13 cellular contexts compared by ENCODE assay signal in the genomic region with DNA sequence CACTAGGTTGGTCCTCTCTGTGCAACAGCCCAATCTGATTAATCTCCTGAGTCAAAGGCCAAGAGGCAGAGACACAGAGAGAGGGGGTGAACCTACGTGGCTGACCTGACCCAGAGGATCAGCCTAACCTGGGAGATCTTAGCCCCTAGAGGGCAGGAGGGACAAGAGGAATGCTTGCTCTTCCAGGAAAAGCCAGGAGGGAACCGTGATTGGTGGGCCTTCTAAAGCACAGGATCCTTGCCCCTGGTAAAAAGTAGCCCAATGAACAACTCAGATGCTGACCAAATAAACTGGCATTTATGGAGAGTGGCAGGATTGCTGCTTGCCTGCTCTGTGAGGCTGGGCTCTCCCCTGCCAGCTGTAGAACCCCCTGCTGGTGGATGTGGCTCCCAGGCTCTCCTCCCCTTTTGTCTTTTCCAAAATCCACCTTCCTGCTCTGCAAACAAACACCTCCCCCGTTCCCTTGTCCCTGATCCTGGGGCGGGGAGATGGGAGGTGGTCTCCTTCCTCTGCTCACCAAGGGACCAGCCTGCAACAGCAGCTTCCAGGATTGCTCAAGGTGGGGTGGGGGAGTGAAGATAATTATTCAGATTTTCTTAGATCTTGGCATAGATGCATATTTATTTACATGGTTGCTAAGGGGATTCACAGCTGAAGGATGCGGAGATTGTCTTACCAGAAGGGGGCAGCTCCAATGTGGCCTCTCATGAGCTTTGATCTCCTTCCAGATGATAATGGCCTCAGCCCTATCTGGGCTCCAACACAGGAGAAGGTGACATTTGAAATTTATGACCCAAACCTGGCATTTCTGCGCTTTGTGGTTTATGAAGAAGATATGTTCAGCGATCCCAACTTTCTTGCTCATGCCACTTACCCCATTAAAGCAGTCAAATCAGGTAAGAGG.
DNase-seq lines count a peak whose midpoint lies in the region; ATAC-seq and TF ChIP-seq lines count a peak whose summit lies in the region.
"Had no signal": no experiment of that assay in that cellular context is flagged by ENCODE, and none has a peak within 500 bp of the region (broad histone marks: within the 10 kb centered on the region; RNA-seq: fewer than 3 reads in every experiment).

No MANE protein-coding gene starts in this region.

- H2BK12ac ChIP-seq in H9 (ENCODE audit: insufficient read length, low read depth, low read length) = no peak overlapping the region

- H3K56ac ChIP-seq in H9 (ENCODE audit: insufficient read length, low read depth, low read length) = no peak overlapping the region

- H4K20me1 ChIP-seq in H9 (ENCODE audit: control insufficient read depth, insufficient read depth, insufficient read length) = no peaks in the 10 kb centered on the region

- no peaks in the 10 kb centered on the region for H3K27me3 ChIP-seq in H9 (ENCODE audit: insufficient read depth, low read length)
- peaks cover 20% of the 10 kb centered on the region; the same call in 1 of the 2 replicates for H3K27me3 ChIP-seq in iPS-20b (ENCODE audit: insufficient read depth, low read length)

- peak overlapping the region; percentile 69 for H3K18ac ChIP-seq in H9 (ENCODE audit: insufficient read length, low read depth, low read length)

- no peak overlapping the region for H2AFZ ChIP-seq in H9 (ENCODE audit: low read length)

- peaks cover 13% of the 10 kb centered on the region; the same call in 1 of the 2 replicates for H3K4me1 ChIP-seq in H9 (ENCODE audit: insufficient read depth, low read length)
- H3K4me1 ChIP-seq in iPS-20b (ENCODE audit: insufficient read depth, low read length) = peaks cover 26% of the 10 kb centered on the region

- H3K36me3 Mint-ChIP-seq in CD14-positive monocyte (peaks cover 96 to 98% of the 10 kb centered on the region in 2 donors), H9 (ENCODE audit: insufficient read depth in 1 of 3, low read depth in 3 of 3) (peaks cover 0 to 5% (median 3%) of the 10 kb centered on the region in 3 experiments; a peak in 1 of 7 replicates)
- H3K36me3 Mint-ChIP-seq: activated naive CD4-positive, alpha-beta T cell treated with anti-CD3 and anti-CD28 coated beads, Interleukin-2, amount 50 U/mL, for 72 hours had no signal

- intact Hi-C loops in CD14-positive monocyte (cut with micrococcal nuclease) = loop anchor here in 1 of 2 donors (10.0 kb wide), 1 partner anchor 295 kb away; no protein-coding TSS in a partner anchor

- no peak overlapping the region for H2BK5ac ChIP-seq in H9 (ENCODE audit: insufficient read length, low read length)

- DNase-seq in CD14-positive monocyte (ENCODE audit: low spot score) (no peak), H9 (peak; percentile 73), RPMI7951 (ENCODE audit: low read depth) (peak; percentile 11), GF-D8 (lab: John Stamatoyannopoulos, UW) (no peak), NCI-H1048 (lab: John Stamatoyannopoulos, UW) (no peak)
- no peak for DNase-seq in stimulated activated CD4-positive, alpha-beta T cell treated with anti-CD3 and anti-CD28 coated beads, Interleukin-2, amount 100 ng/mL, for 24 hours
- DNase-seq: kidney glomerular epithelial cell, NCI-H187 treated with DMSO at 0.1 percent for 48 hours, trophoblast cell had no signal

- H3K14ac ChIP-seq in H9 (ENCODE audit: insufficient read depth, low read length) = peak overlapping the region; percentile 70

- no peaks in the 10 kb centered on the region for H3K9me3 Mint-ChIP-seq in CD14-positive monocyte
- no peaks in the 10 kb centered on the region for H3K9me3 Mint-ChIP-seq in H9
- H3K9me3 Mint-ChIP-seq: activated naive CD4-positive, alpha-beta T cell treated with anti-CD3 and anti-CD28 coated beads, Interleukin-2, amount 50 U/mL, for 72 hours had no signal

- H2BK120ac ChIP-seq in H9 (ENCODE audit: low read depth, low read length, poor library complexity, severe bottlenecking) = no peak overlapping the region

- H3K4me3 Mint-ChIP-seq in CD14-positive monocyte (no peak overlapping the region), H9 (no peak overlapping the region; a peak in 1 of 5 replicates)

- no peak for TF ChIP-seq CTCF in CD14-positive monocyte (IDR thresholded peaks at IDR 0.05)
- peak; percentile 46; the same call in 2 of the 3 replicates for TF ChIP-seq CTCF in H9 (conservative IDR thresholded peaks at IDR 0.05)

- no peaks in the 10 kb centered on the region for H3K36me3 ChIP-seq in iPS-20b (ENCODE audit: insufficient read depth, low read depth, low read length)

- WGBS in H9 (ENCODE audit: extremely low coverage, insufficient read length, low lambda C conversion rate) = no CpG with 5 or more reads among the region's 7 CpGs

- no peaks in the 10 kb centered on the region for H3K79me2 ChIP-seq in H9 (ENCODE audit: insufficient read depth, low read length)

- no peak overlapping the region for H4K8ac ChIP-seq in H9 (replicated peaks; ENCODE audit: insufficient read length, low read depth, low read length)

- no peak overlapping the region for H2BK15ac ChIP-seq in H9 (ENCODE audit: low read depth, low read length)

- H3K27ac ChIP-seq in H9 (ENCODE audit: insufficient read length, low read depth, low read length) = no peak overlapping the region
- no peak overlapping the region for H3K27ac ChIP-seq in iPS-20b (ENCODE audit: low read length)
- H3K27ac ChIP-seq: skin epidermis had no signal

- H3K4me2 ChIP-seq in H9 (ENCODE audit: insufficient read depth, insufficient read length, low read length) = no peak overlapping the region

- no peak overlapping the region for H4K91ac ChIP-seq in H9 (ENCODE audit: insufficient read length, low read depth, low read length)

- H3K23me2 ChIP-seq in H9 (ENCODE audit: insufficient read length, low read depth, low read length, poor library complexity, severe bottlenecking) = no peaks in the 10 kb centered on the region

- H3T11ph ChIP-seq in H9 (ENCODE audit: low read length) = no peak overlapping the region

- ATAC-seq in HG02798 (IDR thresholded peaks at IDR 0.05; ENCODE audit: poor library complexity, unreplicated experiment) = no peak
- ATAC-seq: activated naive CD4-positive, alpha-beta T cell treated with anti-CD3 and anti-CD28 coated beads, Interleukin-2, amount 50 U/mL, for 72 hours had no signal

- H3K9ac ChIP-seq in H9 (ENCODE audit: extremely low read depth, insufficient read length, low read length) (no peak overlapping the region), iPS-20b (ENCODE audit: low read depth, low read length) (peak overlapping the region; percentile 38; the same call in 1 of the 2 replicates)

- H3K23ac ChIP-seq in H9 (ENCODE audit: insufficient read length, low read depth, low read length) = no peak overlapping the region

- H3K27ac Mint-ChIP-seq in CD14-positive monocyte = peak overlapping the region in 4 of 7 donors; percentile 27 to 70 (median 39)
- peak overlapping the region; percentile 11 to 87 (median 36); a peak in 5 of 7 replicates for H3K27ac Mint-ChIP-seq in H9

- no peaks in the 10 kb centered on the region for H3K79me1 ChIP-seq in H9 (ENCODE audit: insufficient read depth, low read depth, low read length, poor library complexity, severe bottlenecking)

- H3K4me1 Mint-ChIP-seq in CD14-positive monocyte = peaks cover 4% of the 10 kb centered on the region
- peaks cover 54 to 56% of the 10 kb centered on the region in 2 experiments for H3K4me1 Mint-ChIP-seq in H9

- no peaks in the 10 kb centered on the region for H3K9me3 ChIP-seq in H9 (ENCODE audit: control insufficient read depth, low read depth, low read length)
- H3K9me3 ChIP-seq in iPS-20b (ENCODE audit: insufficient read depth, low read depth, low read length) = no peaks in the 10 kb centered on the region

- H3K27me3 Mint-ChIP-seq in CD14-positive monocyte (ENCODE audit: low read depth in 3 of 3) (no peaks in the 10 kb centered on the region), H9 (ENCODE audit: low read depth) (peaks cover 7% of the 10 kb centered on the region)

- no peak overlapping the region for H2AK5ac ChIP-seq in H9 (ENCODE audit: insufficient read length, low read length)

- H2BK20ac ChIP-seq in H9 (ENCODE audit: low read depth, low read length, poor library complexity, severe bottlenecking) = no peak overlapping the region

- H3K4ac ChIP-seq in H9 (ENCODE audit: low read depth, low read length) = no peak overlapping the region; the same call in 1 of the 2 replicates

- no peak overlapping the region for H4K5ac ChIP-seq in H9 (ENCODE audit: insufficient read length, low read depth, low read length)

- H3K4me3 ChIP-seq in iPS-20b (ENCODE audit: low read length) = no peak overlapping the region; the same call in 1 of the 2 replicates
- H3K4me3 ChIP-seq: skin epidermis had no signal

Comparison
In these comparisons a context has a peak if more than half of its experiments do, and no peak if none do; other contexts are left out.
1. DNase-seq: peak in H9 (single experiment) and RPMI7951 (single experiment); none in CD14-positive monocyte (single experiment), stimulated activated CD4-positive, alpha-beta T cell treated with anti-CD3 and anti-CD28 coated beads, Interleukin-2, amount 100 ng/mL, for 24 hours (0 of 2), GF-D8 (single experiment) and NCI-H1048 (single experiment).